8 cellular contexts compared by ENCODE assay signal in genomic region chr1:25037174-25038074, GRCh38.
DNase-seq lines count a peak whose midpoint lies in the region; ATAC-seq, FAIRE-seq and TF ChIP-seq lines count a peak whose summit lies in the region.

No MANE protein-coding gene starts in this region.

- H3K9me3 ChIP-seq in A673 (ENCODE audit: low read depth, low read length, poor library complexity, severe bottlenecking) (no peaks in the 10 kb centered on the region), gastroesophageal sphincter (no peaks in the 10 kb centered on the region)

- intact Hi-C loops in A673 (cut with micrococcal nuclease; ENCODE audit: unreplicated experiment) = loop anchor here (5.0 kb wide), 1 partner anchor 105 kb away; the partner anchor contains the start of gene RUNX3
- intact Hi-C loops in activated T-helper 1 cell treated with anti-CD3 and anti-CD28 coated beads, Interleukin-12 subunit alpha, Interleukin-12 subunit beta, Interleukin-2, Interleukin-4 antibody, amounts not matched to agents 30 ng/mL and 10 ng/mL and 1 ng/mL, durations not matched to agents 14 hours and 24 hours and 36 hours (cut with micrococcal nuclease) = loop anchor here (1.0 to 2.0 kb wide), 6 partner anchors 15 to 189 kb away; no protein-coding TSS in a partner anchor

- no TSS peak for BruUV-seq in A673 (replicated peaks; lab: Mats Ljungman, UMichigan)

- H3K4me1 ChIP-seq in A673 (ENCODE audit: insufficient read depth, low read length, poor library complexity, severe bottlenecking) = peaks cover 5% of the 10 kb centered on the region
- H3K4me1 ChIP-seq in gastroesophageal sphincter = peaks cover 0 to 2% (median 0%) of the 10 kb centered on the region in 3 donors

- H3K27ac Mint-ChIP-seq in activated T-helper 1 cell treated with anti-CD3 and anti-CD28 coated beads, Interleukin-12 subunit alpha, Interleukin-12 subunit beta, Interleukin-2, Interleukin-4 antibody, amounts not matched to agents 30 ng/mL and 10 ng/mL and 1 ng/mL, durations not matched to agents 14 hours and 24 hours and 36 hours = peak overlapping the region; percentile 4

- no peaks in the 10 kb centered on the region for H3K36me3 Mint-ChIP-seq in activated T-helper 1 cell treated with anti-CD3 and anti-CD28 coated beads, Interleukin-12 subunit alpha, Interleukin-12 subunit beta, Interleukin-2, Interleukin-4 antibody, amounts not matched to agents 30 ng/mL and 10 ng/mL and 1 ng/mL, durations not matched to agents 14 hours and 24 hours and 36 hours (ENCODE audit: low read depth)

- H3K27me3 ChIP-seq in A673 (replicated peaks; ENCODE audit: insufficient read depth, low read depth, low read length, poor library complexity) = no peaks in the 10 kb centered on the region
- H3K27me3 ChIP-seq in gastroesophageal sphincter = peaks cover 34% of the 10 kb centered on the region

- TF ChIP-seq CTCF in A673 (conservative IDR thresholded peaks at IDR 0.05; ENCODE audit: low read depth, low read length) (peak; percentile 66), gastroesophageal sphincter (IDR thresholded peaks at IDR 0.05) (peak in 3 of 4 experiments; percentile 13 to 43 (median 16))

- H3K27me3 Mint-ChIP-seq in activated T-helper 1 cell treated with anti-CD3 and anti-CD28 coated beads, Interleukin-12 subunit alpha, Interleukin-12 subunit beta, Interleukin-2, Interleukin-4 antibody, amounts not matched to agents 30 ng/mL and 10 ng/mL and 1 ng/mL, durations not matched to agents 14 hours and 24 hours and 36 hours (ENCODE audit: insufficient read depth) = peaks cover 7% of the 10 kb centered on the region

- WGBS in gastroesophageal sphincter (ENCODE audit: low coverage in 1 of 2), 2 donors = 56 to 63% methylated on average over 2 to 5 of the region's 11 CpGs

- no peak for FAIRE-seq in RCC 7860 (lab: Jason Lieb, UNC)

- no peak for ATAC-seq in gastroesophageal sphincter
- ATAC-seq in GM18505 (IDR thresholded peaks at IDR 0.05; ENCODE audit: unreplicated experiment) = no peak
- ATAC-seq in HG02642 (IDR thresholded peaks at IDR 0.05; ENCODE audit: poor library complexity, unreplicated experiment) = no peak

- DNase-seq in A673 (ENCODE audit: low spot score) (peak; percentile 55), GM19238 (ENCODE audit: insufficient read length, low spot score) (peak; percentile 79), RCC 7860 (ENCODE audit: low spot score) (peak; percentile 33)
- DNase-seq in activated T-helper 1 cell treated with anti-CD3 and anti-CD28 coated beads, Interleukin-12 subunit alpha, Interleukin-12 subunit beta, Interleukin-2, Interleukin-4 antibody, amounts not matched to agents 30 ng/mL and 10 ng/mL and 1 ng/mL, durations not matched to agents 14 hours and 24 hours and 36 hours (ENCODE audit: low spot score) = peak; percentile 50
- peak; percentile 68 for DNase-seq in stimulated activated CD4-positive, alpha-beta T cell treated with anti-CD3 and anti-CD28 coated beads, Interleukin-1b, Interleukin-23, amount 100 ng/mL, for 48 hours

- H3K4me3 ChIP-seq in A673 (ENCODE audit: low read depth, low read length, poor library complexity, severe bottlenecking) (no peak overlapping the region), gastroesophageal sphincter (no peak overlapping the region)

- TF ChIP-seq POLR2A in gastroesophageal sphincter (IDR thresholded peaks at IDR 0.05) (no peak), GM18505 (IDR thresholded peaks at IDR 0.05; ENCODE audit: borderline replicate concordance, extremely low read depth, insufficient read depth, insufficient read length) (no peak)

- H3K36me3 ChIP-seq in A673 (ENCODE audit: insufficient read depth, low read length, poor library complexity, severe bottlenecking) (no peaks in the 10 kb centered on the region), gastroesophageal sphincter (no peaks in the 10 kb centered on the region)

- H3K4me1 Mint-ChIP-seq in activated T-helper 1 cell treated with anti-CD3 and anti-CD28 coated beads, Interleukin-12 subunit alpha, Interleukin-12 subunit beta, Interleukin-2, Interleukin-4 antibody, amounts not matched to agents 30 ng/mL and 10 ng/mL and 1 ng/mL, durations not matched to agents 14 hours and 24 hours and 36 hours (ENCODE audit: low read depth) = peaks cover 32% of the 10 kb centered on the region

- H3K27ac ChIP-seq in A673 (ENCODE audit: low read depth, low read length, poor library complexity, severe bottlenecking) = no peak overlapping the region
- H3K27ac ChIP-seq in gastroesophageal sphincter = no peak overlapping the region

- CTCF ChIA-PET in A673 (lab: Charles Lee) = interaction anchor here (0.6 to 1.2 kb wide), 2 partner anchors 15 to 407 kb away, joined by 4 read pairs; no protein-coding TSS in a partner anchor

- TF ChIP-seq EP300 in gastroesophageal sphincter (IDR thresholded peaks at IDR 0.05) = no peak

- H3K9me3 Mint-ChIP-seq in activated T-helper 1 cell treated with anti-CD3 and anti-CD28 coated beads, Interleukin-12 subunit alpha, Interleukin-12 subunit beta, Interleukin-2, Interleukin-4 antibody, amounts not matched to agents 30 ng/mL and 10 ng/mL and 1 ng/mL, durations not matched to agents 14 hours and 24 hours and 36 hours = no peaks in the 10 kb centered on the region

- no peak overlapping the region for H3K4me3 Mint-ChIP-seq in activated T-helper 1 cell treated with anti-CD3 and anti-CD28 coated beads, Interleukin-12 subunit alpha, Interleukin-12 subunit beta, Interleukin-2, Interleukin-4 antibody, amounts not matched to agents 30 ng/mL and 10 ng/mL and 1 ng/mL, durations not matched to agents 14 hours and 24 hours and 36 hours

- POLR2A ChIA-PET in A673 (lab: Charles Lee; ENCODE audit: low non-redundant PET) = no interaction called here
